In the genomic region with DNA sequence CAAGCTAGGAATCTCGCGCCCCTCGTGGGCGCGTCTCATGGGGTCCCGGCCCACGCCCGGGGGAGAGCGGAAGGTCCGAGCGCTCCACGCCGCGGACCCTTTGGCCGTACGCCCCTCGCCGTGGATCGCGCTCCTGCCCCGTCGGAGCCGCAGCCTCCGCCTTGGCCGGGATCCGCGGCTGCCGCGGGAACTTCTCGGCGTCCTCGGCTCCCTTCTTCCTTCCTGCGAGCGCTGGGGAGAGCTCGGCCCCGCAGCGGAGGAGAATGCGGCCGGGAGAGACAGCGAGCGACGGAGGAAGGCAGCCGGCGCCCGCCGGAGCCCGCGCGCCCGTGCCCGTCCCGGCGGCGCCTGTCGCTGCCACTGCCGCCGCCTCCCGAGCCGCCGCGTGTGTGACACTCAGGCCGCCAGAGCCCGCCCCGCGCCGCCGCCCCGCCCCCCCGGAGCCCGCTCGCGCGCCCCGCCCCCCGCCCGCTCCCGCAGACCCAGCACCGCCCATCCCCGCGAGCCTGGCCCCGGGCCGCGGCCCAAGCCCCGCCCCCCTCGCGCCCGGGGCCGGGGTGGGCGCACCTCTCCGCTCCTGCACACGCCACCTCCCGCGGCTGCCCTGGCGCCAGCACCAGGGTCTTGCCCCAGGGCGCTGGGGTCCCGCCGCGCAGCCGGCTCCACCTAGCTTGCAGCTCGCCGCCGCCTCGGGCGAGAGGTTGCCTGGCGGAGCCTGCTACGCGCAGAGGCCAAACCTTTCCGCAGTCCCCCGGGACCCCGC, we compare ENCODE assay signal across 1 cellular context.
TF ChIP-seq lines count a peak whose summit lies in the region.

A gene with protein sequence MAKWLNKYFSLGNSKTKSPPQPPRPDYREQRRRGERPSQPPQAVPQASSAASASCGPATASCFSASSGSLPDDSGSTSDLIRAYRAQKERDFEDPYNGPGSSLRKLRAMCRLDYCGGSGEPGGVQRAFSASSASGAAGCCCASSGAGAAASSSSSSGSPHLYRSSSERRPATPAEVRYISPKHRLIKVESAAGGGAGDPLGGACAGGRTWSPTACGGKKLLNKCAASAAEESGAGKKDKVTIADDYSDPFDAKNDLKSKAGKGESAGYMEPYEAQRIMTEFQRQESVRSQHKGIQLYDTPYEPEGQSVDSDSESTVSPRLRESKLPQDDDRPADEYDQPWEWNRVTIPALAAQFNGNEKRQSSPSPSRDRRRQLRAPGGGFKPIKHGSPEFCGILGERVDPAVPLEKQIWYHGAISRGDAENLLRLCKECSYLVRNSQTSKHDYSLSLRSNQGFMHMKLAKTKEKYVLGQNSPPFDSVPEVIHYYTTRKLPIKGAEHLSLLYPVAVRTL (minus strand): TSS at position 362 of the 763 bp plus-strand sequence. CDS start 582 bp downstream, outside the sequence.

TF ChIP-seq in neural cell, 6 proteins besides CTCF, POLR2A, EP300 and RAD21:
- TF ChIP-seq, protein P1, sequence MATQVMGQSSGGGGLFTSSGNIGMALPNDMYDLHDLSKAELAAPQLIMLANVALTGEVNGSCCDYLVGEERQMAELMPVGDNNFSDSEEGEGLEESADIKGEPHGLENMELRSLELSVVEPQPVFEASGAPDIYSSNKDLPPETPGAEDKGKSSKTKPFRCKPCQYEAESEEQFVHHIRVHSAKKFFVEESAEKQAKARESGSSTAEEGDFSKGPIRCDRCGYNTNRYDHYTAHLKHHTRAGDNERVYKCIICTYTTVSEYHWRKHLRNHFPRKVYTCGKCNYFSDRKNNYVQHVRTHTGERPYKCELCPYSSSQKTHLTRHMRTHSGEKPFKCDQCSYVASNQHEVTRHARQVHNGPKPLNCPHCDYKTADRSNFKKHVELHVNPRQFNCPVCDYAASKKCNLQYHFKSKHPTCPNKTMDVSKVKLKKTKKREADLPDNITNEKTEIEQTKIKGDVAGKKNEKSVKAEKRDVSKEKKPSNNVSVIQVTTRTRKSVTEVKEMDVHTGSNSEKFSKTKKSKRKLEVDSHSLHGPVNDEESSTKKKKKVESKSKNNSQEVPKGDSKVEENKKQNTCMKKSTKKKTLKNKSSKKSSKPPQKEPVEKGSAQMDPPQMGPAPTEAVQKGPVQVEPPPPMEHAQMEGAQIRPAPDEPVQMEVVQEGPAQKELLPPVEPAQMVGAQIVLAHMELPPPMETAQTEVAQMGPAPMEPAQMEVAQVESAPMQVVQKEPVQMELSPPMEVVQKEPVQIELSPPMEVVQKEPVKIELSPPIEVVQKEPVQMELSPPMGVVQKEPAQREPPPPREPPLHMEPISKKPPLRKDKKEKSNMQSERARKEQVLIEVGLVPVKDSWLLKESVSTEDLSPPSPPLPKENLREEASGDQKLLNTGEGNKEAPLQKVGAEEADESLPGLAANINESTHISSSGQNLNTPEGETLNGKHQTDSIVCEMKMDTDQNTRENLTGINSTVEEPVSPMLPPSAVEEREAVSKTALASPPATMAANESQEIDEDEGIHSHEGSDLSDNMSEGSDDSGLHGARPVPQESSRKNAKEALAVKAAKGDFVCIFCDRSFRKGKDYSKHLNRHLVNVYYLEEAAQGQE (IDR thresholded peaks at IDR 0.05; ENCODE audit: borderline replicate concordance) = no peak
- peak; percentile 69 for TF ChIP-seq SMC3 (conservative IDR thresholded peaks at IDR 0.05; ENCODE audit: poor library complexity)
- TF ChIP-seq MXI1 (conservative IDR thresholded peaks at IDR 0.05; ENCODE audit: poor library complexity, severe bottlenecking) = peak; percentile 77
- TF ChIP-seq POLR2AphosphoS5 (IDR thresholded peaks at IDR 0.05) = peak; percentile 45
